Comparison of ENCODE assay signal across 8 cellular contexts in the genomic region with DNA sequence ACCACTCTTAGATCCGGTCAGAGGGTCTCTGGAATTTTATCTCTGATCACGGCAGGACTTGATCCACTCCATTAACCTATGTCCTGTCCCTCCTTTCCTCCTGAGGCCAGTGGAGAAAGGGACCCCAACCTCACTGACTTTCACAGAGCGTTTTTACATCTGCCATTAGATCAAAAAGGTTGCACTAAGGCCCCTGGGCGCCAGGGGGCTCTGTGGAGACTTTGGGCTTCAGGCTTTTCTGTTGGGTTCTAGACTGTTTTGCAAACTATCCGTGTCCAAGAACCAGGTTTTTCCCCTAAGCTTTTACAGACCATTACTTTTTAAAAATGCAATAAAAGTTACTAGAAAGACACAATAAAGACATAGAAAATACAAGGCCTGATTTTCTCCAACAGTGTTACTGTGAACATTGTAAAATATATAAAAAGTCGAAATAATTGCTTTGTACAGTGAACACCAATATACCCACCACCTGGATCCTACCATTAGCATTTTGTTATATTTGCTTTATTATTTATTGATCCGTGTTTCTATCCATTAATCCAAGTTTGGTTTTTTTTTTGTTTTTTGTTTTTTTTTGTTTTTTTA.
DNase-seq lines count a peak whose midpoint lies in the region; ATAC-seq and TF ChIP-seq lines count a peak whose summit lies in the region.

No MANE protein-coding gene starts in this region.

- H3K79me2 ChIP-seq in osteoblast (ENCODE audit: insufficient read depth, low read length): no peaks in the 10 kb centered on the region

- H4K20me1 ChIP-seq in osteoblast (ENCODE audit: insufficient read depth, low read length): no peaks in the 10 kb centered on the region

- peaks cover 4% of the 10 kb centered on the region for H3K4me1 ChIP-seq in osteoblast (ENCODE audit: insufficient read depth, low read length)

- TF ChIP-seq CTCF in C4-2B (conservative IDR thresholded peaks at IDR 0.05) (peak; percentile 92), osteoblast (IDR thresholded peaks at IDR 0.05; ENCODE audit: extremely low read depth, low read depth, low read length) (peak; percentile 84)

- H2AFZ ChIP-seq in osteoblast (ENCODE audit: low read length): no peak overlapping the region

- H3K36me3 ChIP-seq in osteoblast (ENCODE audit: insufficient read depth, low read length): no peaks in the 10 kb centered on the region

- no peak overlapping the region for H3K27ac ChIP-seq in C4-2B
- H3K27ac ChIP-seq in osteoblast (ENCODE audit: low read depth, low read length): no peak overlapping the region

- no peaks in the 10 kb centered on the region for H3K36me3 Mint-ChIP-seq in activated CD8-positive, alpha-beta T cell treated with anti-CD3 and anti-CD28 coated beads, Interleukin-2, amount 10 ng/mL, durations not matched to agents 7 days and 5 days (ENCODE audit: low read depth)

- H3K4me3 ChIP-seq in osteoblast (ENCODE audit: insufficient read depth, low read length): no peak overlapping the region

- TF ChIP-seq POLR2A in GM18505 (IDR thresholded peaks at IDR 0.05; ENCODE audit: borderline replicate concordance, extremely low read depth, insufficient read depth, insufficient read length): no peak

- DNase-seq in NCI-H69 (lab: John Stamatoyannopoulos, UW) (peak; percentile 63), fibroblast of gingiva (ENCODE audit: low read depth) (peak; percentile 17), osteoblast (ENCODE audit: insufficient read length, low spot score, missing footprints) (no peak)
- peak; percentile 76 for DNase-seq in activated CD8-positive, alpha-beta T cell treated with anti-CD3 and anti-CD28 coated beads, Interleukin-2, amount 10 ng/mL, durations not matched to agents 7 days and 5 days

- no peak overlapping the region for H3K4me3 Mint-ChIP-seq in activated CD8-positive, alpha-beta T cell treated with anti-CD3 and anti-CD28 coated beads, Interleukin-2, amount 10 ng/mL, durations not matched to agents 7 days and 5 days

- POLR2A ChIA-PET in activated CD8-positive, alpha-beta T cell treated with anti-CD3 and anti-CD28 coated beads, Interleukin-2, amount 10 ng/mL, durations not matched to agents 7 days and 5 days (lab: Charles Lee): no interaction called here

- H3K27me3 Mint-ChIP-seq in activated CD8-positive, alpha-beta T cell treated with anti-CD3 and anti-CD28 coated beads, Interleukin-2, amount 10 ng/mL, durations not matched to agents 7 days and 5 days (ENCODE audit: low read depth): peaks cover 44% of the 10 kb centered on the region

- H3K9me3 ChIP-seq in osteoblast (ENCODE audit: low read depth, low read length): no peaks in the 10 kb centered on the region

- no peak overlapping the region for H3K27ac Mint-ChIP-seq in activated CD8-positive, alpha-beta T cell treated with anti-CD3 and anti-CD28 coated beads, Interleukin-2, amount 10 ng/mL, durations not matched to agents 7 days and 5 days

- CTCF ChIA-PET in activated CD8-positive, alpha-beta T cell treated with anti-CD3 and anti-CD28 coated beads, Interleukin-2, amount 10 ng/mL, durations not matched to agents 7 days and 5 days (lab: Charles Lee): interaction anchor here (0.7 to 9.9 kb wide), 4 partner anchors 14 to 203 kb away, joined by 3 to 210 read pairs (median 41); no protein-coding TSS in a partner anchor

- no peaks in the 10 kb centered on the region for H3K9me3 Mint-ChIP-seq in activated CD8-positive, alpha-beta T cell treated with anti-CD3 and anti-CD28 coated beads, Interleukin-2, amount 10 ng/mL, durations not matched to agents 7 days and 5 days (ENCODE audit: insufficient read depth)

- peaks cover 11% of the 10 kb centered on the region for H3K27me3 ChIP-seq in osteoblast (ENCODE audit: insufficient read depth, low read length)

- no peak overlapping the region for H3K4me2 ChIP-seq in osteoblast (ENCODE audit: insufficient read depth, low read length)

- ATAC-seq in GM21390 (IDR thresholded peaks at IDR 0.05; ENCODE audit: unreplicated experiment) (peak; percentile 57), GM19035 (IDR thresholded peaks at IDR 0.05; ENCODE audit: unreplicated experiment) (no peak), GM18505 (IDR thresholded peaks at IDR 0.05; ENCODE audit: unreplicated experiment) (no peak)
- no peak for ATAC-seq in activated CD8-positive, alpha-beta T cell treated with anti-CD3 and anti-CD28 coated beads, Interleukin-2, amount 10 ng/mL, durations not matched to agents 7 days and 5 days

- peaks cover 14% of the 10 kb centered on the region for H3K4me1 Mint-ChIP-seq in activated CD8-positive, alpha-beta T cell treated with anti-CD3 and anti-CD28 coated beads, Interleukin-2, amount 10 ng/mL, durations not matched to agents 7 days and 5 days (ENCODE audit: low read depth)
